15 cellular contexts compared by ENCODE assay signal in the genomic region with DNA sequence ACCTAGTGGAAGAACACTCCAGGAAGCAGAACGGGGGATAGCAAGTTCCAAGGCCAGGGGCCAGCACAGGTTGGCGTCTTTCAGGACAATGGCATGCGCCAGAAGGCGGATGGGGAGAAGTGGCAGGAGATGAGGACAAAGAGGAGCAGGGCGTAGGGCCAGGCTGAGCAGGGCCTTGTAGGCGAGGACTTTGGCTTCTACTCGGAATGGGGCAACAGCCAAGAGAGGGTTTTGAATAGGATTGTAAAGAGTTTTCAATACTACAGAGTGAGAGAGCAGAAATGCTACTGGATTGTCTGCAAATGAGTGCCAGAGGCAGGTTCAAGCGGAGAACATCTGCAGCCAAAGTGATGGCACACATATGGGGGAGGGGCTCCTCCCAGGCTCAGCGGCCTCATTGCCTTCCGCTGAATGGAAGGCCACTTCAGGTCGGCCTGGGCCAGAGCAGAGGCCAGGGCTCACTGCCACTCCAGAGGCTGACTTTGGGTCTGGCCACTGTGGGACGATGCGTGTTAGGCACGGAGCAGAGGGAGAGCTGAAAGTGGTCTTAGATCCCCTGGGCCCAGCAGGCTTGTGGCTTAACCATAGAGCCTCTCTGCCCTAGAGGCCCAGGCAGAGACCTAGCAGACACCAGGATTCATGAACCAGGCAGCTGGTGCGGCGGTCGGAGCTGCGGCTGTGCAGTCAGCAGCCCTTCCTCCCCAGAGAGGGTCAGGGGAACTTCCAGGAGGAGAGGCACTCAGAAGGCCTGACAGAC.
A peak's percentile ranks its signal among the peaks of the same experiment; 100 is the strongest.
DNase-seq lines count a peak whose midpoint lies in the region; ATAC-seq and TF ChIP-seq lines count a peak whose summit lies in the region.
"Had no signal": no experiment of that assay in that cellular context is flagged by ENCODE, and none has a peak within 500 bp of the region (broad histone marks: within the 10 kb centered on the region; RNA-seq: fewer than 3 reads in every experiment).

No MANE protein-coding gene starts in this region.

- H2AK5ac ChIP-seq in neuronal stem cell (ENCODE audit: low read depth, low read length), result no peak overlapping the region

- H3K36me3 ChIP-seq in left ventricle myocardium inferior, result no peaks in the 10 kb centered on the region
- no peaks in the 10 kb centered on the region for H3K36me3 ChIP-seq in neuronal stem cell (replicated peaks in 1 of 2; ENCODE audit: control insufficient read depth in 2 of 2, insufficient read depth in 2 of 2, low read length in 2 of 2)

- no CpG with 5 or more reads among the region's 18 CpGs for WGBS in neuronal stem cell (ENCODE audit: extremely low coverage in 2 of 2, insufficient read length in 2 of 2, insufficient replicate concordance in 1 of 2), 2 donors

- H2BK15ac ChIP-seq in neuronal stem cell (ENCODE audit: low read length), result no peak overlapping the region

- H3K4ac ChIP-seq in neuronal stem cell (ENCODE audit: low read length), result no peak overlapping the region

- intact Hi-C loops in left ventricle myocardium superior (cut with micrococcal nuclease) (no loop called here), left ventricle myocardium inferior (cut with micrococcal nuclease) (no loop called here)

- no peak overlapping the region for H2BK5ac ChIP-seq in neuronal stem cell (ENCODE audit: low read length)

- H3K9me3 ChIP-seq in left ventricle myocardium inferior (replicated peaks), result no peaks in the 10 kb centered on the region
- no peaks in the 10 kb centered on the region for H3K9me3 ChIP-seq in neuronal stem cell (replicated peaks in 1 of 2; ENCODE audit: control insufficient read depth in 2 of 2, insufficient read depth in 1 of 2, low read depth in 1 of 2, low read length in 2 of 2)

- H3K4me1 ChIP-seq in left ventricle myocardium inferior (peaks cover 11% of the 10 kb centered on the region), neuronal stem cell (ENCODE audit: control insufficient read depth in 2 of 2, insufficient read depth in 1 of 2, low read depth in 1 of 2, low read length in 2 of 2) (peaks cover 0 to 9% of the 10 kb centered on the region in 2 donors)

- no peak for DNase-seq in left ventricle myocardium superior
- DNase-seq in left ventricle myocardium inferior, result no peak
- DNase-seq in caudate nucleus (lab: John Stamatoyannopoulos, UW), result peak in 47 of 61 donors; percentile 26 to 87 (median 61)
- peak; percentile 80 for DNase-seq in midbrain (lab: John Stamatoyannopoulos, UW)
- peak; percentile 88 for DNase-seq in superior temporal gyrus (ENCODE audit: extremely low spot score)
- DNase-seq in neuronal stem cell (ENCODE audit: low spot score), result no peak
- no peak for DNase-seq in activated CD4-positive, CD25-positive, alpha-beta regulatory T cell treated with anti-CD3 and anti-CD28 coated beads, Interleukin-2, amount 50 U/mL, for 72 hours
- DNase-seq: activated naive CD4-positive, alpha-beta T cell treated with anti-CD3 and anti-CD28 coated beads for 36 hours; CD8-positive, alpha-beta T cell; EL; foreskin fibroblast; NCI-H187 treated with DMSO at 0.1 percent for 48 hours; T-helper 9 cell had no signal

- TF ChIP-seq CTCF in left ventricle myocardium inferior (IDR thresholded peaks at IDR 0.05; ENCODE audit: borderline replicate concordance), result no peak

- H2BK12ac ChIP-seq in neuronal stem cell (ENCODE audit: low read length), result no peak overlapping the region

- no peaks in the 10 kb centered on the region for H3K79me1 ChIP-seq in neuronal stem cell (ENCODE audit: low read depth, low read length)

- no peak overlapping the region for H2BK120ac ChIP-seq in neuronal stem cell (ENCODE audit: low read depth, low read length)

- H3K4me2 ChIP-seq in neuronal stem cell (ENCODE audit: insufficient read depth, low read length, poor library complexity, severe bottlenecking), result no peak overlapping the region

- no peak overlapping the region for H3K23ac ChIP-seq in neuronal stem cell (ENCODE audit: low read depth, low read length, poor library complexity)

- no peak overlapping the region for H4K91ac ChIP-seq in neuronal stem cell (ENCODE audit: low read depth, low read length, poor library complexity)

- H3K27ac ChIP-seq in left ventricle myocardium inferior (replicated peaks), result no peak overlapping the region
- peak overlapping the region; percentile 97 for H3K27ac ChIP-seq in caudate nucleus (ENCODE audit: low read depth, low read length)
- H3K27ac ChIP-seq in neuronal stem cell (replicated peaks; ENCODE audit: low read length), result no peak overlapping the region

- H3K27me3 ChIP-seq in left ventricle myocardium inferior (ENCODE audit: low read depth), result no peaks in the 10 kb centered on the region
- H3K27me3 ChIP-seq in neuronal stem cell (ENCODE audit: control insufficient read depth in 3 of 3, insufficient read depth in 3 of 3, low read depth in 1 of 3, low read length in 3 of 3), result peaks cover 0 to 58% (median 0%) of the 10 kb centered on the region in 3 experiments

- H2AFZ ChIP-seq in neuronal stem cell (ENCODE audit: low read length), result no peak overlapping the region

- no peak overlapping the region for H4K8ac ChIP-seq in neuronal stem cell (ENCODE audit: low read depth, low read length)

- H3K4me3 ChIP-seq in left ventricle myocardium inferior, result no peak overlapping the region
- no peak overlapping the region for H3K4me3 ChIP-seq in neuronal stem cell (ENCODE audit: low read length in 2 of 2)

- H3K14ac ChIP-seq in neuronal stem cell (ENCODE audit: low read length), result no peak overlapping the region

- ATAC-seq in left ventricle myocardium superior (peak; percentile 48), HG02610 (IDR thresholded peaks at IDR 0.05; ENCODE audit: unreplicated experiment) (no peak)
- ATAC-seq: CD8-positive, alpha-beta T cell; natural killer cell treated with Interleukin-12 subunit alpha and Interleukin-12 subunit beta and Interleukin-15 and Interleukin-18, amount 100 ng/mL, for 72 hours had no signal

- H3K18ac ChIP-seq in neuronal stem cell (ENCODE audit: low read length), result no peak overlapping the region

- no peak overlapping the region for H3K9ac ChIP-seq in neuronal stem cell (ENCODE audit: low read depth, low read length, poor library complexity)

Comparison
In these comparisons a context has a peak if more than half of its experiments do, and no peak if none do; other contexts are left out.
1. DNase-seq: peak in caudate nucleus (47 of 61), midbrain (single experiment) and superior temporal gyrus (single experiment); none in left ventricle myocardium superior (single experiment), left ventricle myocardium inferior (single experiment), neuronal stem cell (single experiment) and activated CD4-positive, CD25-positive, alpha-beta regulatory T cell treated with anti-CD3 and anti-CD28 coated beads, Interleukin-2, amount 50 U/mL, for 72 hours (single experiment).